Comparison of ENCODE assay signal across 9 cellular contexts in the genomic region with DNA sequence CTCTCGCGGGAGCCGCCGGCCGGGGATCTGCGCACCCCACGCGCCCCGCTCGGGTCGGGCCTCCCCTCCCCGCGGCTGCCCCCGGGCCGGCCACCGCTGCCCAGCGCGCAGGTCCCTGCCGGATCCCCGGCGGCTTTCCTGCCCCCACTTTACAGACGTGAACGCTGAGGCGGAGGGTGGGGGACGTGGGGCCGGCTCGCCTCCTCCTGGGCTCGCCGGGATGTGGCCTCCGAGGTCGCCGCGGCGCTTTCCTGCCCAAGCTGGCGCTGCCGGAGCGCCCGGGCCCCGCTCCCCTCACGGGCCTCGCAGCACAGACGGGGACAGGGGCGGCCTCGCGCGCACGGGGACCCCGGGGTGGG. TPM values are rescaled to one million over a fixed set of nuclear protein-coding genes. Genes with fewer than 3 reads are reported as not detected.
DNase-seq lines count a peak whose midpoint lies in the region; ATAC-seq and TF ChIP-seq lines count a peak whose summit lies in the region.
"Had no signal": no experiment of that assay in that cellular context is flagged by ENCODE, and none has a peak within 500 bp of the region (broad histone marks: within the 10 kb centered on the region; RNA-seq: fewer than 3 reads in every experiment).

No MANE protein-coding gene starts in this region.

- no peak overlapping the region for H3K56ac ChIP-seq in IMR-90 (ENCODE audit: extremely low read depth, insufficient read depth, low read length)

- CTCF ChIA-PET in A673 (lab: Charles Lee) (interaction anchor here (0.6 kb wide), 1 partner anchor 21 kb away, joined by 4 read pairs; no protein-coding TSS in a partner anchor), IMR-90 (lab: Yijun Ruan, JAX) (no interaction called here)

- H3K4me1 Mint-ChIP-seq in neural crest cell = peaks cover 50% of the 10 kb centered on the region
- H3K4me1 Mint-ChIP-seq: activated B cell treated with CpG ODN at 0.5 μM for 24 hours had no signal

- H3K27me3 Mint-ChIP-seq in neural crest cell (ENCODE audit: low read depth) = peaks cover 8% of the 10 kb centered on the region

- H3K4ac ChIP-seq in IMR-90 (ENCODE audit: low read depth, low read length) = no peak overlapping the region

- TF ChIP-seq CTCF in A673 (conservative IDR thresholded peaks at IDR 0.05; ENCODE audit: low read depth, low read length) (no peak), IMR-90 (conservative IDR thresholded peaks at IDR 0.05; ENCODE audit: low read depth, low read length) (no peak), esophagus squamous epithelium (IDR thresholded peaks at IDR 0.05) (no peak), neural crest cell (conservative IDR thresholded peaks at IDR 0.05) (no peak)

- no peak overlapping the region for H2AK5ac ChIP-seq in IMR-90 (ENCODE audit: low read depth, low read length)

- H3K27me3 ChIP-seq in A673 (replicated peaks; ENCODE audit: insufficient read depth, low read depth, low read length, poor library complexity) (no peaks in the 10 kb centered on the region), IMR-90 (ENCODE audit: control insufficient read depth, insufficient read depth, low read length) (peaks cover 17% of the 10 kb centered on the region), esophagus squamous epithelium (peaks cover 0 to 31% (median 0%) of the 10 kb centered on the region in 4 donors)

- H3K4me2 ChIP-seq in IMR-90 (ENCODE audit: low read depth, low read length) = no peak overlapping the region; the same call in 1 of the 2 replicates

- no peaks in the 10 kb centered on the region for H4K20me1 ChIP-seq in IMR-90 (ENCODE audit: insufficient read depth, low read length)

- no peak overlapping the region for H3K9ac ChIP-seq in IMR-90 (ENCODE audit: low read depth, low read length)

- DNase-seq in A673 (ENCODE audit: low spot score) = no peak
- no peak for DNase-seq in IMR-90
- DNase-seq in esophagus squamous epithelium (lab: John Stamatoyannopoulos, UW) = no peak
- peak; percentile 22 for DNase-seq in neural crest cell (ENCODE audit: low read depth, low spot score)
- no peak for DNase-seq in NCI-H187 (lab: John Stamatoyannopoulos, UW)
- DNase-seq in ecto neural progenitor cell (ENCODE audit: low spot score) = no peak
- DNase-seq: activated B cell treated with CpG ODN at 0.5 μM for 24 hours had no signal

- no peak overlapping the region for H2BK5ac ChIP-seq in IMR-90 (ENCODE audit: low read depth, low read length, poor library complexity, severe bottlenecking)

- no peaks in the 10 kb centered on the region for H3K9me3 ChIP-seq in A673 (ENCODE audit: low read depth, low read length, poor library complexity, severe bottlenecking)
- no peaks in the 10 kb centered on the region for H3K9me3 ChIP-seq in IMR-90 (ENCODE audit: control insufficient read depth, insufficient read depth, low read length)
- no peaks in the 10 kb centered on the region for H3K9me3 ChIP-seq in esophagus squamous epithelium

- no peak overlapping the region for H2BK15ac ChIP-seq in IMR-90 (ENCODE audit: low read depth, low read length)

- H3K9me3 Mint-ChIP-seq in neural crest cell = no peaks in the 10 kb centered on the region
- H3K9me3 Mint-ChIP-seq: activated B cell treated with CpG ODN at 0.5 μM for 24 hours had no signal

- H2BK120ac ChIP-seq in IMR-90 (ENCODE audit: low read depth, low read length) = no peak overlapping the region

- in situ Hi-C loops in IMR-90 (cut with MboI; ENCODE audit: low sequenced_read_pairs) = no loop called here

- H3K36me3 ChIP-seq in A673 (ENCODE audit: insufficient read depth, low read length, poor library complexity, severe bottlenecking) (no peaks in the 10 kb centered on the region), IMR-90 (ENCODE audit: control insufficient read depth, insufficient read depth, low read length) (no peaks in the 10 kb centered on the region), esophagus squamous epithelium (no peaks in the 10 kb centered on the region)

- no peak overlapping the region for H3K14ac ChIP-seq in IMR-90 (replicated peaks; ENCODE audit: low read depth, low read length)

- no peak overlapping the region for H3K18ac ChIP-seq in IMR-90 (ENCODE audit: low read depth, low read length)

- no peak overlapping the region for H4K8ac ChIP-seq in IMR-90 (ENCODE audit: low read depth in 2 of 2, low read length in 2 of 2)

- peak overlapping the region; percentile 79 for H2AFZ ChIP-seq in IMR-90 (replicated peaks; ENCODE audit: low read length, poor library complexity)

- no peak for TF ChIP-seq RAD21 in IMR-90 (IDR thresholded peaks at IDR 0.05; ENCODE audit: low read length)

- H3K27ac ChIP-seq in A673 (ENCODE audit: low read depth, low read length, poor library complexity, severe bottlenecking) (no peak overlapping the region), IMR-90 (ENCODE audit: insufficient read depth, low read length) (no peak overlapping the region), esophagus squamous epithelium (peak overlapping the region; percentile 60 to 66 (median 62))

- no peak overlapping the region for H4K5ac ChIP-seq in IMR-90 (ENCODE audit: low read depth, low read length)

- no peak overlapping the region for H4K91ac ChIP-seq in IMR-90 (ENCODE audit: insufficient read depth, low read depth, low read length)

- TF ChIP-seq POLR2A in IMR-90 (IDR thresholded peaks at IDR 0.05; ENCODE audit: low read depth, low read length) (no peak), esophagus squamous epithelium (IDR thresholded peaks at IDR 0.05) (no peak)

- H3K9me1 ChIP-seq in IMR-90 (ENCODE audit: insufficient read depth, low read length) = no peaks in the 10 kb centered on the region

- H3K4me3 Mint-ChIP-seq in neural crest cell = no peak overlapping the region
- H3K4me3 Mint-ChIP-seq: activated B cell treated with CpG ODN at 0.5 μM for 24 hours had no signal

- no peak overlapping the region for H2BK20ac ChIP-seq in IMR-90 (ENCODE audit: low read depth, low read length)

- no peak overlapping the region for H2AK9ac ChIP-seq in IMR-90 (replicated peaks; ENCODE audit: low read depth, low read length, poor library complexity)

- no peaks in the 10 kb centered on the region for H3K79me1 ChIP-seq in IMR-90 (ENCODE audit: low read depth in 1 of 2, low read length in 2 of 2)

- POLR2A ChIA-PET in A673 (lab: Charles Lee; ENCODE audit: low non-redundant PET) = no interaction called here
- POLR2A ChIA-PET in IMR-90 (lab: Charles Lee; ENCODE audit: unreplicated experiment) = no interaction called here

- dilution Hi-C loops in IMR-90 (cut with HindIII; ENCODE audit: low sequenced_read_pairs, unreplicated experiment) = no loop called here

- no peak overlapping the region for H3K27ac Mint-ChIP-seq in neural crest cell (ENCODE audit: unreplicated experiment)
- H3K27ac Mint-ChIP-seq: activated B cell treated with CpG ODN at 0.5 μM for 24 hours had no signal

- intact Hi-C loops in A673 (cut with micrococcal nuclease; ENCODE audit: unreplicated experiment) = no loop called here
- intact Hi-C loops in IMR-90 (cut with micrococcal nuclease) = no loop called here
- intact Hi-C loops in esophagus squamous epithelium (cut with DNase I) = no loop called here

- ATAC-seq in IMR-90 (ENCODE audit: low read depth) (peak; percentile 7; the same call in 1 of the 2 replicates), GM21447 (IDR thresholded peaks at IDR 0.05; ENCODE audit: unreplicated experiment) (no peak), GM18909 (IDR thresholded peaks at IDR 0.05; ENCODE audit: poor library complexity, unreplicated experiment) (no peak)

- H3K36me3 Mint-ChIP-seq in neural crest cell (ENCODE audit: low read depth) = no peaks in the 10 kb centered on the region

- H3K4me3 ChIP-seq in A673 (ENCODE audit: low read depth, low read length, poor library complexity, severe bottlenecking) (peak overlapping the region; percentile 34), IMR-90 (ENCODE audit: insufficient read depth, low read depth, low read length) (no peak overlapping the region; the same call in 1 of the 2 replicates), esophagus squamous epithelium (peak overlapping the region; percentile 30 to 71 (median 49))

- BruUV-seq in A673 (replicated peaks; lab: Mats Ljungman, UMichigan) = no TSS peak
- BruUV-seq in IMR-90 (replicated peaks; lab: Mats Ljungman, UMichigan) = no TSS peak

- peaks cover 11% of the 10 kb centered on the region for H3K4me1 ChIP-seq in A673 (ENCODE audit: insufficient read depth, low read length, poor library complexity, severe bottlenecking)
- H3K4me1 ChIP-seq in IMR-90 (ENCODE audit: control insufficient read depth, insufficient read depth, low read length) = peaks cover 11% of the 10 kb centered on the region
- peaks cover 30 to 61% (median 33%) of the 10 kb centered on the region in 3 donors for H3K4me1 ChIP-seq in esophagus squamous epithelium

- 10% methylated on average over 13 of the region's 48 CpGs; no CpG with 5 or more reads in 1 of the 2 experiments for WGBS in IMR-90 (ENCODE audit: extremely low coverage in 2 of 2, insufficient read length in 1 of 2), 2 experiments
- 0 to 20% methylated on average over 1 to 4 of the region's 48 CpGs for WGBS in esophagus squamous epithelium, 2 donors

- no peak overlapping the region for H3K23ac ChIP-seq in IMR-90 (ENCODE audit: low read depth, low read length)

RNA-seq across cellular contexts. Expression of gene RTN4RL1, which starts 26.7 kb away (rescaled TPM):
- total RNA-seq in A673 (2021) (0.80 and 1.0 TPM in 2 replicates), IMR-90 (2012; rRNA removed) (under 0.01 TPM in 2 replicates), esophagus squamous epithelium (1 to 10 TPM; 1.1 to 4.0 (median 2.0) TPM), neural crest cell (0.36 and 0.47 TPM in 2 replicates)
- 0.03 and 0.04 TPM in 2 replicates for polyA plus RNA-seq in IMR-90 (2012; rRNA removed)
- 0.07 TPM in 1 of 2 replicates, not detected in the other for polyA plus RNA-seq in IMR-90 (2012; cell fraction: cytosol; rRNA removed)
- 0.03 TPM in 1 of 2 replicates, not detected in the other for polyA plus RNA-seq in IMR-90 (2012; cell fraction: nucleus; rRNA removed; ENCODE audit: low replicate concordance)
- total RNA-seq: activated B cell treated with CpG ODN at 0.5 μM for 24 hours had no signal

RNA-seq across cellular contexts. Expression of gene DPH1, which starts 31.5 kb away (rescaled TPM):
- total RNA-seq in A673 (2021) (51.1 and 60.8 TPM in 2 replicates), IMR-90 (2012; rRNA removed) (20.6 and 24.4 TPM in 2 replicates), esophagus squamous epithelium (10 to 100 TPM; 14.9 to 55.7 (median 22.7) TPM), neural crest cell (29.7 and 35.1 TPM in 2 replicates)
- polyA plus RNA-seq in IMR-90 (2012; rRNA removed) = 49.9 and 51.9 TPM in 2 replicates
- 31.8 and 38.7 TPM in 2 replicates for polyA plus RNA-seq in IMR-90 (2012; cell fraction: cytosol; rRNA removed)
- 153 and 299 TPM in 2 replicates for polyA plus RNA-seq in IMR-90 (2012; cell fraction: nucleus; rRNA removed; ENCODE audit: low replicate concordance)

RNA-seq across cellular contexts. Expression of gene OVCA2, which starts 43.4 kb away (rescaled TPM):
- total RNA-seq in A673 (2021) = 30.7 and 33.1 TPM in 2 replicates
- total RNA-seq in IMR-90 (2012; rRNA removed) = 38.7 and 42.2 TPM in 2 replicates
- 46.9 and 52.6 TPM in 2 replicates for polyA plus RNA-seq in IMR-90 (2012; rRNA removed)
- 40.4 and 50.0 TPM in 2 replicates for polyA plus RNA-seq in IMR-90 (2012; cell fraction: cytosol; rRNA removed)
- polyA plus RNA-seq in IMR-90 (2012; cell fraction: nucleus; rRNA removed; ENCODE audit: low replicate concordance) = 23.2 and 26.2 TPM in 2 replicates
- 10 to 100 TPM; 42.3 to 70.5 (median 53.2) TPM for total RNA-seq in esophagus squamous epithelium
- total RNA-seq in neural crest cell = 25.6 and 29.8 TPM in 2 replicates

RNA-seq across cellular contexts. Expression of gene HIC1, which starts 56.5 kb away (rescaled TPM):
- 0.84 and 1.5 TPM in 2 replicates for total RNA-seq in A673 (2021)
- 10.0 and 10.4 TPM in 2 replicates for total RNA-seq in IMR-90 (2012; rRNA removed)
- polyA plus RNA-seq in IMR-90 (2012; rRNA removed) = 23.0 and 30.9 TPM in 2 replicates
- 17.8 and 60.2 TPM in 2 replicates for polyA plus RNA-seq in IMR-90 (2012; cell fraction: cytosol; rRNA removed)
- 69.0 and 122 TPM in 2 replicates for polyA plus RNA-seq in IMR-90 (2012; cell fraction: nucleus; rRNA removed; ENCODE audit: low replicate concordance)
- total RNA-seq in esophagus squamous epithelium = 10 to 100 TPM in 1 of 4 donors, 1 to 10 TPM in 3; 2.1 to 14.1 (median 5.9) TPM
- 0.37 and 0.82 TPM in 2 replicates for total RNA-seq in neural crest cell

Comparison
In these comparisons a context has a peak if more than half of its experiments do, and no peak if none do; other contexts are left out.
1. H3K27ac ChIP-seq: peak in esophagus squamous epithelium (4 of 4); none in A673 (single experiment) and IMR-90 (single experiment).